Comparison of ENCODE assay signal across 9 cellular contexts in genomic region chr20:47320990-47321805, GRCh38. TPM values are rescaled to one million over a fixed set of nuclear protein-coding genes. Genes with fewer than 3 reads are reported as not detected.
DNase-seq lines count a peak whose midpoint lies in the region; ATAC-seq and TF ChIP-seq lines count a peak whose summit lies in the region.
"Had no signal": no experiment of that assay in that cellular context is flagged by ENCODE, and none has a peak within 500 bp of the region (broad histone marks: within the 10 kb centered on the region; RNA-seq: fewer than 3 reads in every experiment).

No MANE protein-coding gene starts in this region.

- H3K4me1 ChIP-seq in H9 (ENCODE audit: insufficient read depth, low read length) (peaks cover 22% of the 10 kb centered on the region; the same call in 1 of the 2 replicates), SJCRH30 (peaks cover 18% of the 10 kb centered on the region)

- peaks cover 9% of the 10 kb centered on the region for H3K23me2 ChIP-seq in H9 (ENCODE audit: insufficient read length, low read depth, low read length, poor library complexity, severe bottlenecking)

- peak overlapping the region; percentile 84; the same call in 1 of the 2 replicates for H3K14ac ChIP-seq in H9 (ENCODE audit: insufficient read depth, low read length)

- H4K91ac ChIP-seq in H9 (ENCODE audit: insufficient read length, low read depth, low read length): peak overlapping the region; percentile 64

- H3K27me3 ChIP-seq in H9 (ENCODE audit: insufficient read depth, low read length) (no peaks in the 10 kb centered on the region), H7 (ENCODE audit: control insufficient read depth, insufficient read depth, low read length) (no peaks in the 10 kb centered on the region), SJCRH30 (no peaks in the 10 kb centered on the region)

- H3K27ac Mint-ChIP-seq in H9: peak overlapping the region; percentile 99 to 100 (median 100)
- H3K27ac Mint-ChIP-seq in activated naive CD4-positive, alpha-beta T cell treated with anti-CD3 and anti-CD28 coated beads, Interleukin-2, amount 10 ng/mL, durations not matched to agents 7 days and 5 days: no peak overlapping the region

- DNase-seq in H9 (no peak), NCI-H774 (lab: John Stamatoyannopoulos, UW) (peak; percentile 61), renal cortical epithelial cell (ENCODE audit: low read depth) (peak; percentile 73), H7 (no peak), SJCRH30 (no peak)
- no peak for DNase-seq in activated naive CD4-positive, alpha-beta T cell treated with anti-CD3 and anti-CD28 coated beads, Interleukin-2, amount 10 ng/mL, durations not matched to agents 7 days and 5 days
- DNase-seq: activated T-cell treated with anti-CD3 and anti-CD28 coated beads, Interleukin-2, amount 50 U/mL, for 1 hour had no signal

- H2BK20ac ChIP-seq in H9 (ENCODE audit: low read depth, low read length, poor library complexity, severe bottlenecking): peak overlapping the region; percentile 97

- peak overlapping the region; percentile 29 for H3K9ac ChIP-seq in H9 (ENCODE audit: extremely low read depth, insufficient read length, low read length)

- no peak overlapping the region for H3K56ac ChIP-seq in H9 (ENCODE audit: insufficient read length, low read depth, low read length)

- peak overlapping the region in 1 of 2 experiments; percentile 60; a peak in 2 of 5 replicates for H3K4me3 Mint-ChIP-seq in H9
- no peak overlapping the region for H3K4me3 Mint-ChIP-seq in activated naive CD4-positive, alpha-beta T cell treated with anti-CD3 and anti-CD28 coated beads, Interleukin-2, amount 10 ng/mL, durations not matched to agents 7 days and 5 days

- H3K4me3 ChIP-seq in H7 (ENCODE audit: insufficient read depth, low read depth, low read length) (no peak overlapping the region), SJCRH30 (no peak overlapping the region)

- peak overlapping the region; percentile 94 for H2AK5ac ChIP-seq in H9 (ENCODE audit: insufficient read length, low read length)

- H3K36me3 ChIP-seq in H7 (replicated peaks; ENCODE audit: control insufficient read depth, insufficient read depth, low read length) (no peaks in the 10 kb centered on the region; the same call in 1 of the 2 replicates), SJCRH30 (no peaks in the 10 kb centered on the region)

- peaks cover 78 to 83% of the 10 kb centered on the region in 2 experiments for H3K4me1 Mint-ChIP-seq in H9
- peaks cover 63% of the 10 kb centered on the region for H3K4me1 Mint-ChIP-seq in activated naive CD4-positive, alpha-beta T cell treated with anti-CD3 and anti-CD28 coated beads, Interleukin-2, amount 10 ng/mL, durations not matched to agents 7 days and 5 days

- WGBS in H9 (ENCODE audit: extremely low coverage, insufficient read length, low lambda C conversion rate): no CpG with 5 or more reads among the region's 7 CpGs

- peaks cover 13% of the 10 kb centered on the region; the same call in 1 of the 2 replicates for H3K79me2 ChIP-seq in H9 (ENCODE audit: insufficient read depth, low read length)

- TF ChIP-seq CTCF in H9 (conservative IDR thresholded peaks at IDR 0.05): no peak

- H3K27ac ChIP-seq in H9 (ENCODE audit: insufficient read length, low read depth, low read length) (peak overlapping the region; percentile 99), SJCRH30 (no peak overlapping the region)

- H3K4me2 ChIP-seq in H9 (ENCODE audit: insufficient read depth, insufficient read length, low read length): peak overlapping the region; percentile 23

- no peak overlapping the region for H2AFZ ChIP-seq in H9 (ENCODE audit: low read length)

- peak overlapping the region; percentile 17; the same call in 1 of the 2 replicates for H3K4ac ChIP-seq in H9 (ENCODE audit: low read depth, low read length)

- peak overlapping the region; percentile 96 for H2BK120ac ChIP-seq in H9 (ENCODE audit: low read depth, low read length, poor library complexity, severe bottlenecking)

- H2BK12ac ChIP-seq in H9 (ENCODE audit: insufficient read length, low read depth, low read length): peak overlapping the region; percentile 84

- H4K8ac ChIP-seq in H9 (replicated peaks; ENCODE audit: insufficient read length, low read depth, low read length): no peak overlapping the region

- H3K9me3 Mint-ChIP-seq in H9: no peaks in the 10 kb centered on the region; a peak in 1 of 5 replicates
- H3K9me3 Mint-ChIP-seq in activated naive CD4-positive, alpha-beta T cell treated with anti-CD3 and anti-CD28 coated beads, Interleukin-2, amount 10 ng/mL, durations not matched to agents 7 days and 5 days: no peaks in the 10 kb centered on the region

- H3K9me3 ChIP-seq in H9 (ENCODE audit: control insufficient read depth, low read depth, low read length) (no peaks in the 10 kb centered on the region), SJCRH30 (replicated peaks) (no peaks in the 10 kb centered on the region)

- peak overlapping the region; percentile 87 for H3K18ac ChIP-seq in H9 (ENCODE audit: insufficient read length, low read depth, low read length)

- no peak overlapping the region for H2BK15ac ChIP-seq in H9 (ENCODE audit: low read depth, low read length)

- H3K79me1 ChIP-seq in H9 (ENCODE audit: insufficient read depth, low read depth, low read length, poor library complexity, severe bottlenecking): no peaks in the 10 kb centered on the region

- H3K36me3 Mint-ChIP-seq in H9 (ENCODE audit: insufficient read depth in 1 of 3, low read depth in 3 of 3): peaks cover 3 to 13% (median 10%) of the 10 kb centered on the region in 3 experiments; a peak in 6 of 7 replicates
- H3K36me3 Mint-ChIP-seq in activated naive CD4-positive, alpha-beta T cell treated with anti-CD3 and anti-CD28 coated beads, Interleukin-2, amount 10 ng/mL, durations not matched to agents 7 days and 5 days: peaks cover 19% of the 10 kb centered on the region

- no peak overlapping the region for H3K23ac ChIP-seq in H9 (ENCODE audit: insufficient read length, low read depth, low read length)

- peak overlapping the region; percentile 95 for H4K5ac ChIP-seq in H9 (ENCODE audit: insufficient read length, low read depth, low read length)

- CTCF ChIA-PET in activated naive CD4-positive, alpha-beta T cell treated with anti-CD3 and anti-CD28 coated beads, Interleukin-2, amount 10 ng/mL, durations not matched to agents 7 days and 5 days (lab: Charles Lee): no interaction called here

- ATAC-seq in esophagus mucosa (peak; percentile 14), HG03354 (IDR thresholded peaks at IDR 0.05; ENCODE audit: poor library complexity, severe bottlenecking, unreplicated experiment) (no peak)

- H3K27me3 Mint-ChIP-seq in H9 (ENCODE audit: low read depth): no peaks in the 10 kb centered on the region; the same call in 1 of the 2 replicates
- H3K27me3 Mint-ChIP-seq in activated naive CD4-positive, alpha-beta T cell treated with anti-CD3 and anti-CD28 coated beads, Interleukin-2, amount 10 ng/mL, durations not matched to agents 7 days and 5 days: no peaks in the 10 kb centered on the region

- H3T11ph ChIP-seq in H9 (ENCODE audit: low read length): peak overlapping the region; percentile 3

- H2BK5ac ChIP-seq in H9 (ENCODE audit: insufficient read length, low read length): peak overlapping the region; percentile 88

- no peaks in the 10 kb centered on the region for H4K20me1 ChIP-seq in H9 (ENCODE audit: control insufficient read depth, insufficient read depth, insufficient read length)

RNA-seq across cellular contexts. Expression of gene ZMYND8, which starts 35.3 kb away (rescaled TPM):
- total RNA-seq in H9 (2021): 158 and 162 TPM in 2 replicates
- total RNA-seq in esophagus mucosa: 27.4 TPM
- 11.8 and 21.9 TPM in 2 replicates for total RNA-seq in renal cortical epithelial cell
- total RNA-seq in H7 (2014; rRNA removed; shearing (Covaris generic)): 28.1 and 36.2 TPM in 2 replicates
- 45.4 and 45.8 TPM in 2 replicates for total RNA-seq in SJCRH30 (2014; rRNA removed; shearing (Covaris generic))

Comparison
In these comparisons a context has a peak if more than half of its experiments do, and no peak if none do; other contexts are left out.
1. DNase-seq: peak in NCI-H774 (single experiment) and renal cortical epithelial cell (single experiment); none in H9 (single experiment), H7 (single experiment), SJCRH30 (0 of 2) and activated naive CD4-positive, alpha-beta T cell treated with anti-CD3 and anti-CD28 coated beads, Interleukin-2, amount 10 ng/mL, durations not matched to agents 7 days and 5 days (single experiment).